1 cellular context compared by ENCODE assay signal in the genomic region with DNA sequence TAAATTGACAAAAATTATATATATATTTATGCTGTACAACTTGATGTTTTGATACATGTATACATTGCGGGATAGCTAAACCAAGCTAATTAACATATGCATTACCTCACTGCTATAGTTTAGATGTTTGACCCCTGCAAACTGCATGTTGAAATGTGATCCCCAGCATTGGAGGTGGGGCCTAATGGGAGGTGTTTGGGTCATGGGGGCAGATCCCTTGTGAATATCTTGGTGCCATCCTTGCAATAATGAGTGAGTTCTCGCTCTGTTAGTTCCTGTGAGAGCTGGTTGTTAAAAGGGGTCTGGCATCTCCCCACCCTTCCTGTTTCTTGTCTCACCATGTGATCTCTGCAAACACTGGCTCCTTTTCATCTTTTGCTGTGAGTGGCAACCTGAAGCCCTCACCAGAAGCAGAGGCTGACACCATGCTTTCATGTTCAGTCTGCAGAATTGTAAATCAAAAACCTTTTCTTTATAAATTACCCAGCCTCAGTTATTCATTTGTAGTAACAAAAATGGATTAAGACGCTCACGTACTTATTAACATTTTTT.
TF ChIP-seq lines count a peak whose summit lies in the region.

No MANE protein-coding gene starts in this region.

TF ChIP-seq in H1, 55 proteins besides CTCF, POLR2A, EP300 and RAD21 (continued from another document):
- TF ChIP-seq RBBP5 (IDR thresholded peaks at IDR 0.05; ENCODE audit: borderline replicate concordance, low read depth, low read length) (no peak), KDM1A (IDR thresholded peaks at IDR 0.05; ENCODE audit: borderline replicate concordance, low read length) (no peak), CTBP2 (IDR thresholded peaks at IDR 0.05; ENCODE audit: borderline replicate concordance, insufficient read depth, insufficient read length, low read length) (no peak), NANOG (IDR thresholded peaks at IDR 0.05; ENCODE audit: insufficient read depth, low read depth, low read length, poor library complexity, severe bottlenecking) (no peak), SIRT6 (IDR thresholded peaks at IDR 0.05; ENCODE audit: low read length) (no peak), NRF1 (IDR thresholded peaks at IDR 0.05; ENCODE audit: low read depth, low read length) (no peak), FOSL1 (IDR thresholded peaks at IDR 0.05; ENCODE audit: insufficient read depth, low read depth, low read length) (no peak), BCL11A (IDR thresholded peaks at IDR 0.05; ENCODE audit: low read depth in 2 of 2, low read length in 2 of 2) (no peak), TBP (IDR thresholded peaks at IDR 0.05; ENCODE audit: low read depth, low read length) (no peak), ZNF274 (IDR thresholded peaks at IDR 0.05; ENCODE audit: borderline replicate concordance, extremely low read depth, low read length) (no peak)
- TF ChIP-seq, protein P1, sequence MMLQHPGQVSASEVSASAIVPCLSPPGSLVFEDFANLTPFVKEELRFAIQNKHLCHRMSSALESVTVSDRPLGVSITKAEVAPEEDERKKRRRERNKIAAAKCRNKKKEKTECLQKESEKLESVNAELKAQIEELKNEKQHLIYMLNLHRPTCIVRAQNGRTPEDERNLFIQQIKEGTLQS (IDR thresholded peaks at IDR 0.05; ENCODE audit: insufficient read depth, low read depth, low read length) = no peak
